ENCODE assay signal across 14 cellular contexts in the genomic region with DNA sequence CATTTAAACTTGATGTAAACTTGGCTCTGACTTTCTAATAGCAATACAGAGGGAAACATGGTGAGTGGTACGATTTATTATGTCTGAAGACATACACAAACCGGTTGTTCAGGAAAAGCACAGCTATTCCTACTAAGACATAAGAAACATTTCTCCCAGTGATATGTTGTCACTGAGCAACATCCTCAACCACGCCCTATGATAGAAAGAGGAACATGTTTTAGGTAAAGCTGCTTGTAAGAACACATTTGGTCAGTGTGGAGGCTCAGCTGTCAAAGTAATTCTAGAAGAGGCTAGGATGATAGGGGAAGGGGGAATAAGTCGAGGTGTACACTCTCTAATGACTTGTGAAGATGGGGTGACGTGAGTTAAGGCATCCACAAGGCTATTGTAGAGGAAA. TPM values are rescaled to one million over a fixed set of nuclear protein-coding genes. Genes with fewer than 3 reads are reported as not detected.
A peak's percentile ranks its signal among the peaks of the same experiment; 100 is the strongest.
DNase-seq lines count a peak whose midpoint lies in the region; ATAC-seq lines count a peak whose summit lies in the region.
"Had no signal": no experiment of that assay in that cellular context is flagged by ENCODE, and none has a peak within 500 bp of the region (broad histone marks: within the 10 kb centered on the region; RNA-seq: fewer than 3 reads in every experiment).

No MANE protein-coding gene starts in this region.

- peak overlapping the region; percentile 16 for H3K27ac ChIP-seq in cingulate gyrus (ENCODE audit: low read depth, low read length)
- H3K27ac ChIP-seq in skeletal muscle tissue (ENCODE audit: low read depth, low read length) = peak overlapping the region; percentile 36
- H3K27ac ChIP-seq: testis had no signal

- no peaks in the 10 kb centered on the region for H3K36me3 ChIP-seq in skeletal muscle tissue (ENCODE audit: control insufficient read depth in 3 of 3, insufficient read depth in 3 of 3, low read length in 3 of 3)
- H3K36me3 ChIP-seq in MG63 = no peaks in the 10 kb centered on the region
- H3K36me3 ChIP-seq: esophagus muscularis mucosa had no signal

- H3K4me3 ChIP-seq in skeletal muscle tissue (ENCODE audit: low read length in 3 of 3) (no peak overlapping the region), MG63 (no peak overlapping the region)
- H3K4me3 ChIP-seq: esophagus muscularis mucosa, testis had no signal

- H3K4me1 ChIP-seq in skeletal muscle tissue (ENCODE audit: control insufficient read depth in 3 of 3, insufficient read depth in 3 of 3, low read length in 3 of 3) = peaks cover 0 to 5% (median 5%) of the 10 kb centered on the region in 3 donors
- H3K4me1 ChIP-seq: testis had no signal

- ATAC-seq in GM21390 (IDR thresholded peaks at IDR 0.05; ENCODE audit: unreplicated experiment) (no peak), HG03354 (IDR thresholded peaks at IDR 0.05; ENCODE audit: poor library complexity, severe bottlenecking, unreplicated experiment) (no peak)
- ATAC-seq: SK-N-SH treated with all-trans-retinoic acid at 6 μM for 48 hours had no signal

- peak; percentile 38 for DNase-seq in HT-29 (ENCODE audit: low spot score)
- peak; percentile 78 to 95 for DNase-seq in NOMO-1 (lab: John Stamatoyannopoulos, UW; ENCODE audit: unreplicated experiment in 2 of 2)
- no peak for DNase-seq in MG63
- DNase-seq: activated CD4-positive, CD25-positive, alpha-beta regulatory T cell treated with anti-CD3 and anti-CD28 coated beads, Interleukin-2, amount 50 U/mL, for 72 hours; activated effector memory CD4-positive, alpha-beta T cell treated with anti-CD3 and anti-CD28 coated beads, Interleukin-2, amount 50 U/mL, for 16 hours; NCI-H1694; NCI-H82; testis had no signal

- H3K9ac ChIP-seq in skeletal muscle tissue (ENCODE audit: low read depth in 1 of 3, low read length in 3 of 3) = no peak overlapping the region

- H3K27me3 ChIP-seq in skeletal muscle tissue (ENCODE audit: control insufficient read depth in 3 of 3, insufficient read depth in 3 of 3, low read length in 3 of 3) (no peaks in the 10 kb centered on the region), MG63 (peaks cover 12% of the 10 kb centered on the region)
- H3K27me3 ChIP-seq: esophagus muscularis mucosa, testis had no signal

- no peaks in the 10 kb centered on the region for H3K9me3 ChIP-seq in skeletal muscle tissue (ENCODE audit: control insufficient read depth in 3 of 3, low read length in 3 of 3)
- no peaks in the 10 kb centered on the region for H3K9me3 ChIP-seq in MG63
- H3K9me3 ChIP-seq: esophagus muscularis mucosa, testis had no signal

RNA-seq across cellular contexts. Expression of gene B3GNT5, which starts 42.7 kb away (rescaled TPM):
- total RNA-seq in HT-29 (2014; rRNA removed; shearing (Covaris generic)) = 6.7 and 8.3 TPM in 2 replicates
- 4.2 TPM for total RNA-seq in skeletal muscle tissue
- 0.36 and 5.4 TPM in 2 replicates for total RNA-seq in MG63 (2014; rRNA removed; shearing (Covaris generic); ENCODE audit: low replicate concordance)

RNA-seq across cellular contexts. Expression of gene LAMP3, which starts 47.8 kb away (rescaled TPM):
- total RNA-seq in HT-29 (2014; rRNA removed; shearing (Covaris generic)) = not detected in 2 replicates
- under 0.01 TPM for total RNA-seq in skeletal muscle tissue
- total RNA-seq in MG63 (2014; rRNA removed; shearing (Covaris generic); ENCODE audit: low replicate concordance) = 0.53 TPM in 1 of 2 replicates, not detected in the other
